Comparison of ENCODE assay signal across 8 cellular contexts in the genomic region with DNA sequence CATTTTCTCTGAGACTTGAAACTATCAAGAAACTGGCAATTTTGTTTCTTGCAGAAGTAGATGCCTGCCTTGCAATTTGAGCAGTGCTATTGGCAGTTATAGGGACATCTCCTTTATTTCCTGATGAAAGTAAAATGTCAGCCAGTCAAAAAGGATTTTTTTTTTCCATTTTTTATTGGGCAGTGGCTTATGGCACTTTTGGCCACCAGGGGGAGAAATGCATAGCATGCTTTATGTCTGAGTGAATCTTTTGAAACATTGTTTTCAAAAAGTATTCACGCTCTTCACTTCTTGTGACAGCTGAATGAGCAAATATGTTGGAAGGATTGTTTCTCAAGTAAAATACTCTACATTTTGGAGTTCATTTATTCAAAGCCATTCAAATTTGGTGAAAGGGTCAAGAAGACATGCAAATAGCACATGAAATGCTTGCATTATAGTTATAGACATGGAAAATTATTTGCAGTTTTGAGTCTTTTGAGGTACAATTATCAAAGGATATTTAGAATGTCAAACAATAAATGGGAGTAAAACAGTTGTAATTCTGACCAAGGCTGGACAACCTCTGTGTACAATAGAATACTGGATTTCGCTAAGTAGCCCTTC.
DNase-seq lines count a peak whose midpoint lies in the region; ATAC-seq and TF ChIP-seq lines count a peak whose summit lies in the region.

No MANE protein-coding gene starts in this region.

- no peaks in the 10 kb centered on the region for H3K36me3 ChIP-seq in right lobe of liver

- no peaks in the 10 kb centered on the region for H3K27me3 ChIP-seq in right lobe of liver

- no peak overlapping the region for H3K27ac ChIP-seq in right lobe of liver

- intact Hi-C loops in right lobe of liver (cut with DNase I), result no loop called here

- no peaks in the 10 kb centered on the region for H3K9me3 ChIP-seq in right lobe of liver

- no peak for TF ChIP-seq POLR2A in right lobe of liver (IDR thresholded peaks at IDR 0.05)

- peak; percentile 39 to 67 (median 58) for TF ChIP-seq CTCF in right lobe of liver (IDR thresholded peaks at IDR 0.05)

- H3K4me1 ChIP-seq in right lobe of liver, result no peaks in the 10 kb centered on the region

- ATAC-seq in right lobe of liver (peak in 3 of 4 donors; percentile 20 to 48 (median 32)), GM21576 (IDR thresholded peaks at IDR 0.05; ENCODE audit: unreplicated experiment) (no peak), HG03095 (IDR thresholded peaks at IDR 0.05; ENCODE audit: unreplicated experiment) (no peak)

- no peak overlapping the region for H3K4me3 ChIP-seq in right lobe of liver

- 74% methylated on average over 2 of the region's 2 CpGs for WGBS in right lobe of liver (ENCODE audit: insufficient coverage, low coverage, low lambda C conversion rate, missing lambda C conversion rate)

- DNase-seq in NCI-H1417 (lab: John Stamatoyannopoulos, UW) (peak; percentile 32 to 67 (median 62)), NCI-H1417 treated with DMSO at 0.1 percent for 48 hours (lab: John Stamatoyannopoulos, UW) (no peak), LoVo (ENCODE audit: low spot score) (peak; percentile 9), astrocyte of the hippocampus (ENCODE audit: low read depth, low spot score) (peak; percentile 66), right lobe of liver (no peak), NK-92 (lab: John Stamatoyannopoulos, UW; ENCODE audit: unreplicated experiment) (no peak)

Comparison
In these comparisons a context has a peak if more than half of its experiments do, and no peak if none do; other contexts are left out.
1. DNase-seq: peak in NCI-H1417 (3 of 3), LoVo (single experiment) and astrocyte of the hippocampus (single experiment); none in NCI-H1417 treated with DMSO at 0.1 percent for 48 hours (single experiment), right lobe of liver (0 of 3) and NK-92 (single experiment).
2. ATAC-seq: peak in right lobe of liver (3 of 4); none in GM21576 (single experiment) and HG03095 (single experiment).